ENCODE assay signal across 8 cellular contexts in genomic region chr21:45074048-45074817, GRCh38. TPM values are rescaled to one million over a fixed set of nuclear protein-coding genes. Genes with fewer than 3 reads are reported as not detected.
DNase-seq lines count a peak whose midpoint lies in the region; ATAC-seq and TF ChIP-seq lines count a peak whose summit lies in the region.

A gene with protein sequence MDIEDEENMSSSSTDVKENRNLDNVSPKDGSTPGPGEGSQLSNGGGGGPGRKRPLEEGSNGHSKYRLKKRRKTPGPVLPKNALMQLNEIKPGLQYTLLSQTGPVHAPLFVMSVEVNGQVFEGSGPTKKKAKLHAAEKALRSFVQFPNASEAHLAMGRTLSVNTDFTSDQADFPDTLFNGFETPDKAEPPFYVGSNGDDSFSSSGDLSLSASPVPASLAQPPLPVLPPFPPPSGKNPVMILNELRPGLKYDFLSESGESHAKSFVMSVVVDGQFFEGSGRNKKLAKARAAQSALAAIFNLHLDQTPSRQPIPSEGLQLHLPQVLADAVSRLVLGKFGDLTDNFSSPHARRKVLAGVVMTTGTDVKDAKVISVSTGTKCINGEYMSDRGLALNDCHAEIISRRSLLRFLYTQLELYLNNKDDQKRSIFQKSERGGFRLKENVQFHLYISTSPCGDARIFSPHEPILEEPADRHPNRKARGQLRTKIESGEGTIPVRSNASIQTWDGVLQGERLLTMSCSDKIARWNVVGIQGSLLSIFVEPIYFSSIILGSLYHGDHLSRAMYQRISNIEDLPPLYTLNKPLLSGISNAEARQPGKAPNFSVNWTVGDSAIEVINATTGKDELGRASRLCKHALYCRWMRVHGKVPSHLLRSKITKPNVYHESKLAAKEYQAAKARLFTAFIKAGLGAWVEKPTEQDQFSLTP (plus strand): TSS chr21:45074580. CDS start chr21:45171657, 97,077 bp downstream.

- no peak for TF ChIP-seq CTCF in GM10266 (IDR thresholded peaks at IDR 0.05; ENCODE audit: control insufficient read depth, insufficient read depth, low read depth, missing control alignments)

- ATAC-seq in HG02678 (IDR thresholded peaks at IDR 0.05; ENCODE audit: unreplicated experiment) = peak; percentile 79
- no peak for ATAC-seq in GM21576 (IDR thresholded peaks at IDR 0.05; ENCODE audit: unreplicated experiment)

- in situ Hi-C loops in endometrial microvascular endothelial cells (cut with HindIII; ENCODE audit: inconsistent ontology term, low pct_unique_long_range_greater_than_20kb, low sequenced_read_pairs) = no loop called here

- DNase-seq in GM10266 (ENCODE audit: extremely low spot score) (peak; percentile 97), NCI-H526 (lab: John Stamatoyannopoulos, UW) (peak; percentile 65 to 90), mesenteric fat pad (ENCODE audit: low spot score) (peak; percentile 90)
- DNase-seq in activated CD8-positive, alpha-beta memory T cell treated with anti-CD3 and anti-CD28 coated beads, Interleukin-2, amount 50 U/mL, for 4 hours = peak; percentile 63
- DNase-seq in stimulated activated CD8-positive, alpha-beta memory T cell treated with anti-CD3 and anti-CD28 coated beads, Interleukin-4, amount 100 ng/mL, for 48 hours = peak; percentile 71

RNA-seq across cellular contexts. Expression of the gene that starts here (rescaled TPM):
- total RNA-seq in endometrial microvascular endothelial cells (ENCODE audit: inconsistent ontology term) = 21.0 TPM
- 39.6 TPM for total RNA-seq in mesenteric fat pad
